Comparison of ENCODE assay signal across 11 cellular contexts in the genomic region with DNA sequence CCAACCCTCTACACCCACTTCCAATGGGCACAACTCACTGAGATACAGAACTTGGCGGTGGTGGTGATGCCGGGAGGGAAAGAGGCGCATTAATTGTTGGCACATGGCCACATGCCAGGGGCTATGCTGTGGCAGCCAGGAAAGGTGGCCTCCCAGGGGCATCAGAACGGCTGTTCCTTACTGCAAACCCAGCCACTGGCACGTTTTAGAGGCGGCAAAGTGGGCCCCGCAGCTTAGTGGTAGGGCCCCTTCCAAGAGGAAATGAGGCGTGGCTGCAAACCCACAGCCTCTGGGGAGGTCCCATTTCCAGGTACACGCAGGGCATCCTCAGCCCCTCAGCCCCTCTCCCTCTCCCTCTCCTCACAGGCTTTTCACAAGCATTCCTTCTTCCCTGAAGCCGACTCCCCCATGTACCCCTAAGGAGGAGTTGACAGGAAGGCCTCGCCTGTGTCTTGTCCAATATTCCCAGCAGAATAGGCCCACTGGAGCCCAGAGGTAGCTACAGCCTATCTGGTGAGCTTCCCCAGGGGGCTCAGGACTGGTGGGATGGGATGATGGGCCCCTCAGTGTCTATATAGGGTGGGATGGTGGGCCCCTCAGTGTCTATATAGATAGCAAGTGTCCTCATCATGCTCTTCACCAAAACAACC.
DNase-seq lines count a peak whose midpoint lies in the region; ATAC-seq and TF ChIP-seq lines count a peak whose summit lies in the region.
"Had no signal": no experiment of that assay in that cellular context is flagged by ENCODE, and none has a peak within 500 bp of the region (broad histone marks: within the 10 kb centered on the region; RNA-seq: fewer than 3 reads in every experiment).

No MANE protein-coding gene starts in this region.

- H3K4me3 ChIP-seq in mammary epithelial cell (replicated peaks in 1 of 3; ENCODE audit: insufficient read depth in 1 of 3, low read depth in 2 of 3, low read length in 3 of 3) (no peak overlapping the region), skeletal muscle tissue (ENCODE audit: low read length in 3 of 3) (no peak overlapping the region)
- H3K4me3 ChIP-seq: cardiac muscle cell had no signal

- 43% methylated on average over 5 of the region's 11 CpGs for WGBS in mammary epithelial cell (ENCODE audit: low coverage, missing lambda C conversion rate)

- H3K79me2 ChIP-seq in mammary epithelial cell (ENCODE audit: insufficient read depth, low read length), result peaks cover 90% of the 10 kb centered on the region

- no peak overlapping the region for H2AFZ ChIP-seq in mammary epithelial cell (ENCODE audit: low read depth, low read length)

- BruUV-seq in mammary epithelial cell (replicated peaks; lab: Mats Ljungman, UMichigan), result no TSS peak

- ATAC-seq in foreskin keratinocyte, result no peak

- H3K4me1 ChIP-seq in mammary epithelial cell (ENCODE audit: insufficient read depth, low read length), result peaks cover 43% of the 10 kb centered on the region
- H3K4me1 ChIP-seq in skeletal muscle tissue (ENCODE audit: control insufficient read depth in 3 of 3, insufficient read depth in 3 of 3, low read length in 3 of 3), result peaks cover 15 to 25% (median 24%) of the 10 kb centered on the region in 3 donors
- H3K4me1 ChIP-seq in foreskin keratinocyte, result no peaks in the 10 kb centered on the region

- dilution Hi-C loops in mammary epithelial cell (cut with HindIII; ENCODE audit: low sequenced_read_pairs), result no loop called here

- in situ Hi-C loops in mammary epithelial cell (cut with MboI; ENCODE audit: low sequenced_read_pairs in 2 of 2) (loop anchor here in 1 of 2 donors (25.0 kb wide), 1 partner anchor 148 kb away; no protein-coding TSS in a partner anchor), GM13976 (cut with MboI; ENCODE audit: low sequenced_read_pairs, unreplicated experiment) (no loop called here)

- intact Hi-C loops in mammary epithelial cell (cut with micrococcal nuclease), result no loop called here

- H4K20me1 ChIP-seq in mammary epithelial cell (ENCODE audit: insufficient read depth, low read length), result no peaks in the 10 kb centered on the region

- H3K9ac ChIP-seq in mammary epithelial cell (ENCODE audit: insufficient read depth, low read length) (no peak overlapping the region), skeletal muscle tissue (ENCODE audit: low read depth in 1 of 3, low read length in 3 of 3) (no peak overlapping the region)

- H3K27ac ChIP-seq in mammary epithelial cell (ENCODE audit: insufficient read depth, low read depth, low read length) (peak overlapping the region; percentile 33), skeletal muscle tissue (ENCODE audit: low read depth, low read length) (peak overlapping the region; percentile 54), foreskin keratinocyte (no peak overlapping the region)
- H3K27ac ChIP-seq: cardiac muscle cell had no signal

- DNase-seq in DMS79 treated with DMSO at 0.1 percent for 48 hours (lab: John Stamatoyannopoulos, UW) (peak; percentile 56), NCI-H1105 treated with DMSO at 0.1 percent for 48 hours (lab: John Stamatoyannopoulos, UW) (peak; percentile 29), mammary epithelial cell (no peak), cortex of kidney (lab: John Stamatoyannopoulos, UW) (no peak), foreskin keratinocyte (no peak), GM13976 (ENCODE audit: low spot score) (no peak), NCI-H524 treated with DMSO at 0.1 percent for 48 hours (lab: John Stamatoyannopoulos, UW) (no peak)
- DNase-seq: activated CD4-positive, alpha-beta T cell treated with anti-CD3 and anti-CD28 coated beads for 1 hour; NCI-H1092 had no signal

- H3K9me3 ChIP-seq in mammary epithelial cell (replicated peaks; ENCODE audit: insufficient read depth, low read length) (no peaks in the 10 kb centered on the region), skeletal muscle tissue (ENCODE audit: control insufficient read depth in 3 of 3, low read length in 3 of 3) (no peaks in the 10 kb centered on the region)

- CTCF ChIA-PET in mammary epithelial cell (lab: Charles Lee; ENCODE audit: low non-redundant PET), result no interaction called here

- no peaks in the 10 kb centered on the region for H3K27me3 ChIP-seq in mammary epithelial cell (ENCODE audit: insufficient read depth, low read length)
- no peaks in the 10 kb centered on the region for H3K27me3 ChIP-seq in skeletal muscle tissue (ENCODE audit: control insufficient read depth in 3 of 3, insufficient read depth in 3 of 3, low read length in 3 of 3)
- no peaks in the 10 kb centered on the region for H3K27me3 ChIP-seq in foreskin keratinocyte

- H3K4me2 ChIP-seq in mammary epithelial cell (ENCODE audit: insufficient read depth, low read depth, low read length), result no peak overlapping the region

- H3K36me3 ChIP-seq in mammary epithelial cell (ENCODE audit: insufficient read depth, low read length), result peaks cover 58% of the 10 kb centered on the region
- H3K36me3 ChIP-seq in skeletal muscle tissue (ENCODE audit: control insufficient read depth in 3 of 3, insufficient read depth in 3 of 3, low read length in 3 of 3), result peaks cover 0 to 20% (median 12%) of the 10 kb centered on the region in 3 donors
- H3K36me3 ChIP-seq: cardiac muscle cell had no signal

- no peak for TF ChIP-seq CTCF in mammary epithelial cell (conservative IDR thresholded peaks at IDR 0.05 in 1 of 2, IDR thresholded peaks at IDR 0.05 in 1 of 2; ENCODE audit: extremely low read depth in 1 of 2, insufficient read depth in 1 of 2, low read depth in 1 of 2, low read length in 2 of 2)
- no peak for TF ChIP-seq CTCF in foreskin keratinocyte (conservative IDR thresholded peaks at IDR 0.05)
- no peak for TF ChIP-seq CTCF in GM13976 (IDR thresholded peaks at IDR 0.05; ENCODE audit: borderline replicate concordance, control extremely low read depth, extremely low read depth, insufficient read depth, missing control alignments)

Comparison
In these comparisons a context has a peak if more than half of its experiments do, and no peak if none do; other contexts are left out.
1. DNase-seq: peak in DMS79 treated with DMSO at 0.1 percent for 48 hours (single experiment) and NCI-H1105 treated with DMSO at 0.1 percent for 48 hours (single experiment); none in mammary epithelial cell (single experiment), cortex of kidney (single experiment), foreskin keratinocyte (0 of 2), GM13976 (single experiment) and NCI-H524 treated with DMSO at 0.1 percent for 48 hours (single experiment).